10 cellular contexts compared by ENCODE assay signal in genomic region chr20:36852187-36852586, GRCh38. TPM values are rescaled to one million over a fixed set of nuclear protein-coding genes. Genes with fewer than 3 reads are reported as not detected.
DNase-seq lines count a peak whose midpoint lies in the region; ATAC-seq and TF ChIP-seq lines count a peak whose summit lies in the region.
"Had no signal": no experiment of that assay in that cellular context is flagged by ENCODE, and none has a peak within 500 bp of the region (broad histone marks: within the 10 kb centered on the region; RNA-seq: fewer than 3 reads in every experiment).

No MANE protein-coding gene starts in this region.

- H3K4me1 ChIP-seq in left lung (peaks cover 36 to 54% of the 10 kb centered on the region in 2 donors), stomach smooth muscle (ENCODE audit: control insufficient read depth, insufficient read depth, low read length) (peaks cover 79% of the 10 kb centered on the region)

- H3K9me3 ChIP-seq in left lung (peaks cover 0 to 4% of the 10 kb centered on the region in 2 donors), stomach smooth muscle (ENCODE audit: control insufficient read depth in 2 of 2, low read length in 2 of 2) (peaks cover 0 to 3% of the 10 kb centered on the region in 2 donors)

- DNase-seq in left lung = no peak
- DNase-seq in dedifferentiated amniotic fluid mesenchymal stem cell (ENCODE audit: extremely low spot score) = no peak
- DNase-seq in HUDEP-2 (lab: John Stamatoyannopoulos, UW; ENCODE audit: unreplicated experiment in 76 of 76) = no peak
- DNase-seq in hepatic stellate cell (ENCODE audit: low spot score) = no peak
- DNase-seq: PC-9; stimulated activated naive CD8-positive, alpha-beta T cell treated with anti-CD3 and anti-CD28 coated beads, Interleukin-15, amount 100 ng/mL, for 72 hours had no signal

- H3K4me3 ChIP-seq in left lung = no peak overlapping the region
- H3K4me3 ChIP-seq in stomach smooth muscle (ENCODE audit: low read length in 2 of 2) = peak overlapping the region in 1 of 2 donors; percentile 54
- H3K4me3 ChIP-seq: PC-9 had no signal

- ATAC-seq in GM18505 (IDR thresholded peaks at IDR 0.05; ENCODE audit: unreplicated experiment) = no peak
- peak; percentile 43 for ATAC-seq in left lung
- no peak for ATAC-seq in GM18873 (IDR thresholded peaks at IDR 0.05; ENCODE audit: low FRiP score, unreplicated experiment)
- ATAC-seq: stimulated activated naive CD8-positive, alpha-beta T cell treated with anti-CD3 and anti-CD28 coated beads, Interleukin-15, amount 100 ng/mL, for 72 hours had no signal

- intact Hi-C loops in left lung (cut with DNase I) = no loop called here

- no peak for TF ChIP-seq CTCF in left lung (IDR thresholded peaks at IDR 0.05)

- peak; percentile 47 for TF ChIP-seq POLR2A in GM18505 (IDR thresholded peaks at IDR 0.05; ENCODE audit: borderline replicate concordance, extremely low read depth, insufficient read depth, insufficient read length)

- H3K9ac ChIP-seq in stomach smooth muscle (ENCODE audit: low read length in 2 of 2) = peak overlapping the region; percentile 44 to 73

- peak overlapping the region; percentile 92 for H3K27ac ChIP-seq in angular gyrus (ENCODE audit: low read depth, low read length)
- peak overlapping the region; percentile 65 to 73 for H3K27ac ChIP-seq in left lung
- peak overlapping the region; percentile 92 for H3K27ac ChIP-seq in stomach smooth muscle (ENCODE audit: low read length)
- H3K27ac ChIP-seq: PC-9 had no signal

- H3K36me3 ChIP-seq in left lung = no peaks in the 10 kb centered on the region
- peaks cover 4 to 5% of the 10 kb centered on the region in 2 donors for H3K36me3 ChIP-seq in stomach smooth muscle (ENCODE audit: control insufficient read depth in 2 of 2, insufficient read depth in 2 of 2, low read length in 2 of 2)

- H3K27me3 ChIP-seq in left lung = no peaks in the 10 kb centered on the region
- no peaks in the 10 kb centered on the region for H3K27me3 ChIP-seq in stomach smooth muscle (ENCODE audit: control insufficient read depth in 1 of 2, insufficient read depth in 2 of 2, low read length in 2 of 2)

RNA-seq across cellular contexts. Expression of gene TLDC2, which starts 23.8 kb away (rescaled TPM):
- total RNA-seq in left lung = under 1 TPM; 0.29 to 0.60 TPM
- total RNA-seq: PC-9 had no signal
